In the genomic region with DNA sequence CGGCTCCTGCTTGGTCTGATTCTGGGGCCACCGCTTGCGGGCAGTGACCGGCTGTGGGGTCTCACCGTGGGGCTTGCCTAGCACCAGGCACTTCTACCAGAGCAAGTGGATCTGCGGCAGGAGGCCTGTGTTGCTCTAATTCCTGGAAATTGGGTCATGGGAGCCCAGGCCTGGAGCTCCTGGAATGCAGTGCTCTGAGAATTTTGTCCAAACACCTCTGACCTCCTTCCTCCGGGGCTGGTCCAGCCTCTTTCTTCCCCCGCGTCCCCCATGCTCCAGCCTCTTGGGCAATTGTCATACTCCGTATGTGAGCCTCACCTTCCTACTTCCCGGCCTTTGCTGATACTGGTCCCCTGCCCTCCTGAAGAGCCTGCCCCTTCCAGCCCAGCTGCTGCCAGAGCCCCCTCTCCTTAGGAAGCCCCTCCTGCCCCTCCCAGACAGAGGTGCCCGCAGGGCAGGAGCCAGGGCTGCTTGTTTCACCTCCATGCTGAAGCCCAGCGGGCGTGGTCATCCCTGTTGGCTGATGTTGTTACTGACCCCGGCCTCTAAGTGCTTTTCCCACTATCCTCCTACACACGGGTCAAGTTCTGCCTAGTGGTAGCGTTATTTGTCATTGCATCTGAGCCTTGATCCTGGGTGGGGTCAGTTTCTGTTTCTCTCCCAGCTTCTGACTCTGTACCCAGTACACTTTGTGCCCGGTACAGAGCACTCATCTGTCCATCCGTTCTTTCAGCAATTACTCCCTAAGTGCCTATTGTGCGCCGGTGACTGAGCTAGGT, we compare ENCODE assay signal across 18 cellular contexts. TPM values are rescaled to one million over a fixed set of nuclear protein-coding genes. Genes with fewer than 3 reads are reported as not detected.
A peak's percentile ranks its signal among the peaks of the same experiment; 100 is the strongest.
DNase-seq lines count a peak whose midpoint lies in the region; ATAC-seq and TF ChIP-seq lines count a peak whose summit lies in the region.
"Had no signal": no experiment of that assay in that cellular context is flagged by ENCODE, and none has a peak within 500 bp of the region (broad histone marks: within the 10 kb centered on the region; RNA-seq: fewer than 3 reads in every experiment).

No MANE protein-coding gene starts in this region.

- H3K9me2 ChIP-seq in SU-DHL-6 (replicated peaks; ENCODE audit: insufficient read depth, low read length): no peaks in the 10 kb centered on the region
- no peaks in the 10 kb centered on the region for H3K9me2 ChIP-seq in hepatocyte (replicated peaks; ENCODE audit: insufficient read depth)

- 85% methylated on average over 21 of the region's 21 CpGs for WGBS in hepatocyte (ENCODE audit: low lambda C conversion rate, missing lambda C conversion rate)

- H3K4me2 ChIP-seq in SU-DHL-6 (ENCODE audit: low read depth, low read length, poor library complexity, severe bottlenecking) (peak overlapping the region; percentile 93), hepatocyte (no peak overlapping the region)

- DNase-seq in G401 (ENCODE audit: low spot score) (peak; percentile 67), hepatocyte (ENCODE audit: low spot score) (no peak), COR-L47 (lab: John Stamatoyannopoulos, UW) (no peak), SK-N-DZ (ENCODE audit: low spot score) (no peak)
- no peak for DNase-seq in stimulated activated CD4-positive, alpha-beta T cell treated with anti-CD3 and anti-CD28 coated beads, Interleukin-4, amount 100 ng/mL, for 24 hours
- DNase-seq: activated CD4-positive, CD25-positive, alpha-beta regulatory T cell; activated CD8-positive, alpha-beta memory T cell treated with anti-CD3 and anti-CD28 coated beads, Interleukin-2, amount 50 U/mL, for 4 hours; activated naive CD4-positive, alpha-beta T cell treated with anti-CD3 and anti-CD28 coated beads, Interleukin-2, amount 50 U/mL, for 16 hours; DND-41; hippocampal formation; NCI-H2227 treated with DMSO at 0.1 percent for 48 hours had no signal

- H3K4me3 ChIP-seq in SU-DHL-6 (ENCODE audit: insufficient read depth, low read length, poor library complexity, severe bottlenecking) (peak overlapping the region; percentile 27), hepatocyte (no peak overlapping the region), skeletal muscle tissue (ENCODE audit: low read length in 3 of 3) (no peak overlapping the region)
- H3K4me3 ChIP-seq: cardiac muscle cell, lung had no signal

- H3K9me3 ChIP-seq in SU-DHL-6 (ENCODE audit: insufficient read depth, low read length) (no peaks in the 10 kb centered on the region), hepatocyte (ENCODE audit: low read depth) (no peaks in the 10 kb centered on the region), skeletal muscle tissue (ENCODE audit: control insufficient read depth in 3 of 3, low read length in 3 of 3) (no peaks in the 10 kb centered on the region)

- no peaks in the 10 kb centered on the region for H3K27me3 ChIP-seq in SU-DHL-6 (ENCODE audit: low read length)
- no peaks in the 10 kb centered on the region for H3K27me3 ChIP-seq in hepatocyte
- peaks cover 0 to 11% (median 9%) of the 10 kb centered on the region in 3 donors for H3K27me3 ChIP-seq in skeletal muscle tissue (ENCODE audit: control insufficient read depth in 3 of 3, insufficient read depth in 3 of 3, low read length in 3 of 3)
- H3K27me3 ChIP-seq: cardiac muscle cell had no signal

- in situ Hi-C loops in G401 (cut with HindIII; ENCODE audit: low sequenced_read_pairs): no loop called here

- no peak for TF ChIP-seq CTCF in SU-DHL-6 (IDR thresholded peaks at IDR 0.05; ENCODE audit: insufficient read depth, low read length, poor library complexity, severe bottlenecking)
- TF ChIP-seq CTCF in hepatocyte (IDR thresholded peaks at IDR 0.05; ENCODE audit: poor library complexity): no peak

- H3K79me2 ChIP-seq in SU-DHL-6 (ENCODE audit: insufficient read depth, low read length) (peaks cover 83% of the 10 kb centered on the region), hepatocyte (peaks cover 58% of the 10 kb centered on the region)

- H2AFZ ChIP-seq in SU-DHL-6 (ENCODE audit: low read depth, low read length, severe bottlenecking) (no peak overlapping the region), hepatocyte (no peak overlapping the region)

- H3K27ac ChIP-seq in SU-DHL-6 (ENCODE audit: low read depth, low read length) (peak overlapping the region; percentile 95), hepatocyte (peak overlapping the region; percentile 4), skeletal muscle tissue (ENCODE audit: low read depth, low read length) (peak overlapping the region; percentile 60)
- H3K27ac ChIP-seq: epithelial cell of prostate had no signal

- H3K9ac ChIP-seq in SU-DHL-6 (ENCODE audit: low read length) (peak overlapping the region; percentile 54), skeletal muscle tissue (ENCODE audit: low read depth in 1 of 3, low read length in 3 of 3) (no peak overlapping the region)

- no peaks in the 10 kb centered on the region for H4K20me1 ChIP-seq in SU-DHL-6 (ENCODE audit: low read depth, low read length)
- no peaks in the 10 kb centered on the region for H4K20me1 ChIP-seq in hepatocyte (ENCODE audit: insufficient read depth, poor library complexity, severe bottlenecking)

- no peak for ATAC-seq in GM21528 (IDR thresholded peaks at IDR 0.05; ENCODE audit: low FRiP score, unreplicated experiment)
- ATAC-seq: SK-N-SH treated with all-trans-retinoic acid at 6 μM for 48 hours had no signal

- peaks cover 68% of the 10 kb centered on the region for H3F3A ChIP-seq in SU-DHL-6 (ENCODE audit: insufficient read depth)

- H3K36me3 ChIP-seq in SU-DHL-6 (ENCODE audit: low read length) (no peaks in the 10 kb centered on the region), hepatocyte (replicated peaks; ENCODE audit: insufficient read depth, low read depth) (no peaks in the 10 kb centered on the region), skeletal muscle tissue (ENCODE audit: control insufficient read depth in 3 of 3, insufficient read depth in 3 of 3, low read length in 3 of 3) (no peaks in the 10 kb centered on the region)
- H3K36me3 ChIP-seq: cardiac muscle cell had no signal

- H3K4me1 ChIP-seq in hepatocyte (ENCODE audit: insufficient read depth): peaks cover 46% of the 10 kb centered on the region
- H3K4me1 ChIP-seq in skeletal muscle tissue (ENCODE audit: control insufficient read depth in 3 of 3, insufficient read depth in 3 of 3, low read length in 3 of 3): peaks cover 18 to 39% (median 32%) of the 10 kb centered on the region in 3 donors

RNA-seq across cellular contexts. Expression of gene MGAT3, which starts 9.6 kb away (rescaled TPM):
- 13.8 and 18.6 TPM in 2 replicates for total RNA-seq in G401 (2014; rRNA removed; shearing (Covaris generic))
- 20.0 and 22.3 TPM in 2 replicates for total RNA-seq in hepatocyte
- polyA plus RNA-seq in hepatocyte: 5.5 and 7.0 TPM in 2 replicates
- 2.1 TPM for total RNA-seq in skeletal muscle tissue
- 15.0 and 16.0 TPM in 2 replicates for polyA plus RNA-seq in SK-N-DZ (2014; cell fraction: cytosol; rRNA removed)
- 9.4 and 13.3 TPM in 2 replicates for polyA plus RNA-seq in SK-N-DZ (2014; cell fraction: nucleus; rRNA removed)

RNA-seq across cellular contexts. Expression of gene MIEF1, which starts 35.7 kb away (rescaled TPM):
- 23.5 and 32.1 TPM in 2 replicates for total RNA-seq in G401 (2014; rRNA removed; shearing (Covaris generic))
- 25.8 and 31.8 TPM in 2 replicates for total RNA-seq in hepatocyte
- polyA plus RNA-seq in hepatocyte: 17.5 and 22.2 TPM in 2 replicates
- 10.4 TPM for total RNA-seq in skeletal muscle tissue
- polyA plus RNA-seq in SK-N-DZ (2014; cell fraction: cytosol; rRNA removed): 30.9 and 38.7 TPM in 2 replicates
- polyA plus RNA-seq in SK-N-DZ (2014; cell fraction: nucleus; rRNA removed): 13.4 and 15.8 TPM in 2 replicates

RNA-seq across cellular contexts. Expression of gene ATF4, which starts 53.9 kb away (rescaled TPM):
- 359 and 398 TPM in 2 replicates for total RNA-seq in G401 (2014; rRNA removed; shearing (Covaris generic))
- 231 and 271 TPM in 2 replicates for total RNA-seq in hepatocyte
- 144 and 170 TPM in 2 replicates for polyA plus RNA-seq in hepatocyte
- total RNA-seq in skeletal muscle tissue: 136 TPM
- 496 and 507 TPM in 2 replicates for polyA plus RNA-seq in SK-N-DZ (2014; cell fraction: cytosol; rRNA removed)
- polyA plus RNA-seq in SK-N-DZ (2014; cell fraction: nucleus; rRNA removed): 518 and 549 TPM in 2 replicates

Comparison
In these comparisons a context has a peak if more than half of its experiments do, and no peak if none do; other contexts are left out.
1. H3K27ac ChIP-seq: peak in every context shown above with its lines; median percentile 95 in SU-DHL-6; 60 in skeletal muscle tissue; 4 in hepatocyte.